8 cellular contexts compared by ENCODE assay signal in genomic region chr12:130870442-130871285, GRCh38. TPM values are rescaled to one million over a fixed set of nuclear protein-coding genes. Genes with fewer than 3 reads are reported as not detected.
DNase-seq lines count a peak whose midpoint lies in the region; ATAC-seq and TF ChIP-seq lines count a peak whose summit lies in the region.

No MANE protein-coding gene starts in this region.

- ATAC-seq in HG02943 (IDR thresholded peaks at IDR 0.05; ENCODE audit: low read depth, unreplicated experiment), result peak; percentile 57

- DNase-seq in A172 (ENCODE audit: low spot score), result peak; percentile 36
- DNase-seq in NOMO-1 treated with DMSO at 0.1 percent for 48 hours (lab: John Stamatoyannopoulos, UW; ENCODE audit: unreplicated experiment), result peak; percentile 90
- DNase-seq in activated CD8-positive, alpha-beta memory T cell treated with anti-CD3 and anti-CD28 coated beads, Interleukin-2, amount 50 U/mL, for 48 hours, result peak; percentile 82
- peak; percentile 61 for DNase-seq in epidermal melanocyte (ENCODE audit: insufficient read length, low spot score)
- peak; percentile 45 for DNase-seq in mucosa of gallbladder (ENCODE audit: low spot score)
- DNase-seq in stimulated activated CD8-positive, alpha-beta memory T cell treated with anti-CD3 and anti-CD28 coated beads, Interleukin-2, amount 100 ng/mL, for 48 hours (ENCODE audit: low read depth in 2 of 2), result peak; percentile 43 to 51

- TF ChIP-seq POLR2A in GM15510 (IDR thresholded peaks at IDR 0.05; ENCODE audit: borderline replicate concordance, extremely low read depth, insufficient read length), result peak; percentile 61

RNA-seq across cellular contexts. Expression of gene RAN, which starts 1.2 kb away (rescaled TPM):
- total RNA-seq in A172 (2014; rRNA removed; shearing (Covaris generic)), result 719 and 793 TPM in 2 replicates
- 318 TPM for total RNA-seq in mucosa of gallbladder

RNA-seq across cellular contexts. Expression of gene STX2, which starts 31.6 kb away (rescaled TPM):
- total RNA-seq in A172 (2014; rRNA removed; shearing (Covaris generic)), result 45.1 and 50.5 TPM in 2 replicates
- 16.2 TPM for total RNA-seq in mucosa of gallbladder

Comparison
In these comparisons a context has a peak if more than half of its experiments do, and no peak if none do; other contexts are left out.
1. Peak in every context shown above with its lines: DNase-seq and ATAC-seq.
2. DNase-seq: peak in every context shown above with its lines; median percentile 90 in NOMO-1 treated with DMSO at 0.1 percent for 48 hours; 82 in activated CD8-positive, alpha-beta memory T cell treated with anti-CD3 and anti-CD28 coated beads, Interleukin-2, amount 50 U/mL, for 48 hours; 61 in epidermal melanocyte; 47 in stimulated activated CD8-positive, alpha-beta memory T cell treated with anti-CD3 and anti-CD28 coated beads, Interleukin-2, amount 100 ng/mL, for 48 hours; 45 in mucosa of gallbladder; 36 in A172.